Comparison of ENCODE assay signal across 8 cellular contexts in genomic region chr13:80338781-80339577, GRCh38. TPM values are rescaled to one million over a fixed set of nuclear protein-coding genes. Genes with fewer than 3 reads are reported as not detected.
DNase-seq lines count a peak whose midpoint lies in the region; ATAC-seq and TF ChIP-seq lines count a peak whose summit lies in the region.

No MANE protein-coding gene starts in this region.

- peak overlapping the region; percentile 72 for H3K4me2 ChIP-seq in trophoblast cell (ENCODE audit: low read length)

- intact Hi-C loops in right cardiac atrium (cut with DNase I) = loop anchor here in 3 of 4 donors (5.0 to 10.0 kb wide), 4 partner anchors 204 to 664 kb away; no protein-coding TSS in a partner anchor

- H4K12ac ChIP-seq in trophoblast cell (ENCODE audit: low read depth, low read length) = no peak overlapping the region

- peak overlapping the region; percentile 46 for H4K8ac ChIP-seq in trophoblast cell (ENCODE audit: low read depth, low read length)

- WGBS in right cardiac atrium = under 1% methylated on average over 40 of the region's 40 CpGs
- WGBS in trophoblast cell (ENCODE audit: extremely low coverage, insufficient coverage, insufficient read length) = no CpG with 5 or more reads among the region's 40 CpGs

- no peak overlapping the region for H2AK5ac ChIP-seq in trophoblast cell (ENCODE audit: low read length)

- peaks cover 11 to 12% of the 10 kb centered on the region in 2 experiments for H3K36me3 ChIP-seq in trophoblast cell (ENCODE audit: control insufficient read depth in 1 of 2, insufficient read depth in 2 of 2, low read length in 2 of 2)

- H3K4me1 ChIP-seq in right cardiac atrium (ENCODE audit: control insufficient read depth, insufficient read depth, low read length) = no peaks in the 10 kb centered on the region
- H3K4me1 ChIP-seq in trophoblast cell (ENCODE audit: control insufficient read depth in 1 of 2, insufficient read depth in 2 of 2, low read length in 2 of 2) = peaks cover 0 to 13% of the 10 kb centered on the region in 2 experiments

- peak overlapping the region; percentile 90 for H3K4ac ChIP-seq in trophoblast cell (ENCODE audit: low read depth, low read length)

- H3K79me2 ChIP-seq in trophoblast cell (ENCODE audit: control insufficient read depth, insufficient read depth, low read length, poor library complexity) = peaks cover 26% of the 10 kb centered on the region

- no peak overlapping the region for H3K23ac ChIP-seq in trophoblast cell (ENCODE audit: low read length)

- H2BK120ac ChIP-seq in trophoblast cell (ENCODE audit: insufficient read depth, low read length, poor library complexity) = peak overlapping the region; percentile 21

- peak overlapping the region; percentile 83 for H3K9ac ChIP-seq in trophoblast cell (ENCODE audit: low read length)

- TF ChIP-seq CTCF in AG09309 (IDR thresholded peaks at IDR 0.05; ENCODE audit: control insufficient read depth, insufficient read depth, low read depth, low read length, missing control alignments) = peak; percentile 30

- H3K27me3 ChIP-seq in right cardiac atrium (ENCODE audit: control insufficient read depth, insufficient read depth) (no peaks in the 10 kb centered on the region), trophoblast cell (ENCODE audit: insufficient read depth, low read length) (no peaks in the 10 kb centered on the region)

- H3K14ac ChIP-seq in trophoblast cell (ENCODE audit: low read length) = peak overlapping the region; percentile 82

- ATAC-seq in GM18498 (IDR thresholded peaks at IDR 0.05; ENCODE audit: unreplicated experiment) (peak; percentile 29), right cardiac atrium (peak; percentile 58 to 64)

- no peak overlapping the region for H2BK12ac ChIP-seq in trophoblast cell (ENCODE audit: low read length)

- H3K9me3 ChIP-seq in right cardiac atrium (ENCODE audit: control insufficient read depth, low read length) = no peaks in the 10 kb centered on the region
- H3K9me3 ChIP-seq in trophoblast cell (ENCODE audit: insufficient read depth, low read depth, low read length) = no peaks in the 10 kb centered on the region

- H3K4me3 ChIP-seq in AG09309 (ENCODE audit: control insufficient read depth, low read depth, low read length) (peak overlapping the region; percentile 89), right cardiac atrium (ENCODE audit: low read length) (peak overlapping the region; percentile 94), trophoblast cell (ENCODE audit: low read depth, low read length) (peak overlapping the region; percentile 84)

- DNase-seq in AG09309 (ENCODE audit: low read depth) (peak; percentile 67), NCI-H1436 (lab: John Stamatoyannopoulos, UW) (peak; percentile 43), amniotic stem cell (lab: John Stamatoyannopoulos, UW) (peak; percentile 76), right cardiac atrium (peak; percentile 77 to 92 (median 91)), trophoblast cell (peak in 1 of 2 donors; percentile 31), OCI-M2 (lab: John Stamatoyannopoulos, UW; ENCODE audit: unreplicated experiment) (no peak), NCI-H2196 (lab: John Stamatoyannopoulos, UW; ENCODE audit: unreplicated experiment) (no peak)

- peak overlapping the region; percentile 81 for H3K18ac ChIP-seq in trophoblast cell (ENCODE audit: low read length)

- peak overlapping the region; percentile 95 for H3K27ac ChIP-seq in right cardiac atrium (ENCODE audit: low read length)
- peak overlapping the region; percentile 20 for H3K27ac ChIP-seq in trophoblast cell (ENCODE audit: low read depth, low read length)

- peaks cover 22% of the 10 kb centered on the region for H3K79me1 ChIP-seq in trophoblast cell (ENCODE audit: low read length)

- peak overlapping the region; percentile 45 for H2BK5ac ChIP-seq in trophoblast cell (ENCODE audit: low read depth, low read length, poor library complexity)

- peak overlapping the region; percentile 15 for H4K91ac ChIP-seq in trophoblast cell (ENCODE audit: low read depth, low read length)

- H2AFZ ChIP-seq in trophoblast cell (ENCODE audit: insufficient read depth, low read length, poor library complexity) = no peak overlapping the region

RNA-seq across cellular contexts. Expression of gene SPRY2, which starts 1.9 kb away (rescaled TPM):
- total RNA-seq in right cardiac atrium = 10 to 100 TPM; 27.9 to 37.7 (median 35.6) TPM
- polyA plus RNA-seq in right cardiac atrium = 23.2 TPM
- 25.2 and 27.9 TPM in 2 replicates for polyA plus RNA-seq in trophoblast cell (2013)

Comparison
In these comparisons a context has a peak if more than half of its experiments do, and no peak if none do; other contexts are left out.
1. DNase-seq: peak in AG09309 (single experiment), NCI-H1436 (single experiment), amniotic stem cell (single experiment) and right cardiac atrium (3 of 3); none in OCI-M2 (single experiment) and NCI-H2196 (single experiment).
2. Peak in every context shown above with its lines, with median percentiles within 50 percentile points of each other: H3K4me3 ChIP-seq.